In genomic region chr6:111445786-111446395, GRCh38 we compare ENCODE assay signal across 26 cellular contexts. TPM values are rescaled to one million over a fixed set of nuclear protein-coding genes. Genes with fewer than 3 reads are reported as not detected.
A peak's percentile ranks its signal among the peaks of the same experiment; 100 is the strongest.
DNase-seq lines count a peak whose midpoint lies in the region; ATAC-seq and TF ChIP-seq lines count a peak whose summit lies in the region.
"Had no signal": no experiment of that assay in that cellular context is flagged by ENCODE, and none has a peak within 500 bp of the region (broad histone marks: within the 10 kb centered on the region; RNA-seq: fewer than 3 reads in every experiment).

No MANE protein-coding gene starts in this region.

- intact Hi-C loops in A673 (cut with micrococcal nuclease; ENCODE audit: unreplicated experiment), result no loop called here

- peaks cover 26% of the 10 kb centered on the region for H3K4me1 ChIP-seq in A673 (ENCODE audit: insufficient read depth, low read length, poor library complexity, severe bottlenecking)

- POLR2A ChIA-PET in A673 (lab: Charles Lee; ENCODE audit: low non-redundant PET), result no interaction called here

- no TSS peak for BruUV-seq in A673 (replicated peaks; lab: Mats Ljungman, UMichigan)

- ATAC-seq in GM21825 (IDR thresholded peaks at IDR 0.05; ENCODE audit: unreplicated experiment), result no peak
- ATAC-seq: body of pancreas, heart left ventricle had no signal

- peaks cover 63% of the 10 kb centered on the region for H3K36me3 Mint-ChIP-seq in brain

- no peaks in the 10 kb centered on the region for H3K27me3 ChIP-seq in A673 (replicated peaks; ENCODE audit: insufficient read depth, low read depth, low read length, poor library complexity)
- H3K27me3 ChIP-seq: body of pancreas, heart left ventricle, MG63, neutrophil had no signal

- no peak for TF ChIP-seq CTCF in A673 (conservative IDR thresholded peaks at IDR 0.05; ENCODE audit: low read depth, low read length)
- TF ChIP-seq CTCF in brain (conservative IDR thresholded peaks at IDR 0.05), result no peak

- peak; percentile 13 for DNase-seq in A673 (ENCODE audit: low spot score)
- peak; percentile 3 to 15 for DNase-seq in Kasumi-1 (lab: John Stamatoyannopoulos, UW)
- DNase-seq in medulla oblongata (ENCODE audit: extremely low spot score), result peak; percentile 26
- DNase-seq in NCI-H1694 (lab: John Stamatoyannopoulos, UW), result no peak
- DNase-seq in anterior cingulate cortex (lab: John Stamatoyannopoulos, UW), result no peak
- no peak for DNase-seq in cerebellum (ENCODE audit: low spot score)
- DNase-seq: activated CD4-positive, alpha-beta T cell treated with anti-CD3 and anti-CD28 coated beads, Interleukin-2, amount 10 ng/mL, durations not matched to agents 7 days and 5 days; activated T-cell treated with anti-CD3 and anti-CD28 coated beads, Interleukin-2, amount 50 U/mL, for 48 hours; body of pancreas; effector CD8-positive, alpha-beta T cell; erythroblast; foreskin fibroblast; GDM1; H9; heart left ventricle; KBM-7; MG63; NCI-H1436 treated with DMSO at 0.1 percent for 48 hours; NCI-H446 treated with DMSO at 0.1 percent for 48 hours; Right ventricle myocardium superior; T1000 had no signal

- H3K4me3 Mint-ChIP-seq in brain, result no peak overlapping the region
- H3K4me3 Mint-ChIP-seq: activated CD4-positive, alpha-beta T cell treated with anti-CD3 and anti-CD28 coated beads, Interleukin-2, amount 10 ng/mL, durations not matched to agents 7 days and 5 days; H9; memory B cell; stimulated activated naive CD8-positive, alpha-beta T cell treated with anti-CD3 and anti-CD28 coated beads, Interleukin-15, Interleukin-2, amounts not matched to agents 100 ng/mL and 50 ng/mL, for 24 hours had no signal

- no peak overlapping the region for H3K27ac ChIP-seq in A673 (ENCODE audit: low read depth, low read length, poor library complexity, severe bottlenecking)
- H3K27ac ChIP-seq: body of pancreas, heart left ventricle, neutrophil had no signal

- CTCF ChIA-PET in A673 (lab: Charles Lee), result no interaction called here

- H3K4me1 Mint-ChIP-seq in brain, result peaks cover 11% of the 10 kb centered on the region

- no peak overlapping the region for H3K4me3 ChIP-seq in A673 (ENCODE audit: low read depth, low read length, poor library complexity, severe bottlenecking)
- H3K4me3 ChIP-seq: body of pancreas, heart left ventricle, MG63 had no signal

- H3K9me3 ChIP-seq in A673 (ENCODE audit: low read depth, low read length, poor library complexity, severe bottlenecking), result no peaks in the 10 kb centered on the region
- H3K9me3 ChIP-seq: body of pancreas, heart left ventricle, MG63, neutrophil had no signal

- H3K9me3 Mint-ChIP-seq in brain, result peaks cover 4 to 12% (median 9%) of the 10 kb centered on the region in 5 experiments
- H3K9me3 Mint-ChIP-seq: activated CD4-positive, alpha-beta T cell treated with anti-CD3 and anti-CD28 coated beads, Interleukin-2, amount 10 ng/mL, durations not matched to agents 7 days and 5 days; H9; memory B cell; stimulated activated naive CD8-positive, alpha-beta T cell treated with anti-CD3 and anti-CD28 coated beads, Interleukin-15, Interleukin-2, amounts not matched to agents 100 ng/mL and 50 ng/mL, for 24 hours had no signal

- no peaks in the 10 kb centered on the region for H3K27me3 Mint-ChIP-seq in brain
- H3K27me3 Mint-ChIP-seq: activated CD4-positive, alpha-beta T cell treated with anti-CD3 and anti-CD28 coated beads, Interleukin-2, amount 10 ng/mL, durations not matched to agents 7 days and 5 days; memory B cell; stimulated activated naive CD8-positive, alpha-beta T cell treated with anti-CD3 and anti-CD28 coated beads, Interleukin-15, Interleukin-2, amounts not matched to agents 100 ng/mL and 50 ng/mL, for 24 hours had no signal

- no peaks in the 10 kb centered on the region for H3K36me3 ChIP-seq in A673 (ENCODE audit: insufficient read depth, low read length, poor library complexity, severe bottlenecking)
- H3K36me3 ChIP-seq: heart left ventricle, MG63, neutrophil had no signal

- peak overlapping the region in 3 of 5 experiments; percentile 4 to 50 (median 7) for H3K27ac Mint-ChIP-seq in brain
- H3K27ac Mint-ChIP-seq: activated CD4-positive, alpha-beta T cell treated with anti-CD3 and anti-CD28 coated beads, Interleukin-2, amount 10 ng/mL, durations not matched to agents 7 days and 5 days; H9; memory B cell; stimulated activated naive CD8-positive, alpha-beta T cell treated with anti-CD3 and anti-CD28 coated beads, Interleukin-15, Interleukin-2, amounts not matched to agents 100 ng/mL and 50 ng/mL, for 24 hours had no signal

RNA-seq across cellular contexts. Expression of gene REV3L, which starts 37.1 kb away (rescaled TPM):
- total RNA-seq in A673 (2021) (24.0 and 25.3 TPM in 2 replicates), cerebellum (95.2 TPM)
- 11.8 TPM for polyA plus RNA-seq in brain (ENCODE audit: insufficient read depth, low read depth, low replicate concordance)

Comparison
In these comparisons a context has a peak if more than half of its experiments do, and no peak if none do; other contexts are left out.
1. DNase-seq: peak in A673 (single experiment), Kasumi-1 (2 of 2) and medulla oblongata (single experiment); none in NCI-H1694 (single experiment), anterior cingulate cortex (0 of 58) and cerebellum (single experiment).